ENCODE assay signal across 22 cellular contexts in the genomic region with DNA sequence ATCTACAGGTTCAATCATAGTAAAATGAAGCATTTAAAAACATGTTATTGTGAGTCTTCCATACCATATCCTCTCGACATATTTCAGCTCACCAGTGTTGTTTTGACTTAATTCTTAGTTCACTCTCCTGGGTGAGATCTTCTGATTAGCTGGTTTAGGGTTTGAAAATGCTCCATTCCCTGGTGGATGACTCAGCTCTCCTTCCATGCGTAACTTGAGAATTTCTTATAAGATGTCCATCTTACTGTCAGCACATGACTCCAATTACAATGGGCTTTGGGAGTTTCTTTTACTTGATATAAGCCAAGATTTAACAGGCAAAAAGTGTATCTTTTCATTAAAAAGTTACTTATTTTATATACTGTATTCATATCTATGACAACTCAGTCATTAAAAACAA.
DNase-seq lines count a peak whose midpoint lies in the region; ATAC-seq, FAIRE-seq and TF ChIP-seq lines count a peak whose summit lies in the region.
"Had no signal": no experiment of that assay in that cellular context is flagged by ENCODE, and none has a peak within 500 bp of the region (broad histone marks: within the 10 kb centered on the region; RNA-seq: fewer than 3 reads in every experiment).

No MANE protein-coding gene starts in this region.

- H3K9ac ChIP-seq in fibroblast of lung (ENCODE audit: insufficient read depth, low read length) (no peak overlapping the region), HepG2 (ENCODE audit: insufficient read depth, low read depth, low read length) (no peak overlapping the region)
- H3K9ac ChIP-seq: BLaER1 had no signal

- no peak overlapping the region for H3K4me3 ChIP-seq in fibroblast of lung (replicated peaks in 1 of 4; ENCODE audit: control extremely low read depth in 1 of 4, insufficient read depth in 1 of 4, low read depth in 3 of 4, low read length in 4 of 4)
- H3K4me3 ChIP-seq in HepG2 (replicated peaks in 1 of 3; ENCODE audit: insufficient read depth in 1 of 3, low read depth in 2 of 3, low read length in 3 of 3) = no peak overlapping the region
- H3K4me3 ChIP-seq: BLaER1, SJCRH30 had no signal

- H3K27me3 ChIP-seq in fibroblast of lung (ENCODE audit: control insufficient read depth, insufficient read depth, low read length) = no peaks in the 10 kb centered on the region
- H3K27me3 ChIP-seq in HepG2 (ENCODE audit: control insufficient read depth in 1 of 2, insufficient read depth in 2 of 2, low read length in 2 of 2) = no peaks in the 10 kb centered on the region
- H3K27me3 ChIP-seq: BLaER1, SJCRH30 had no signal

- intact Hi-C loops in HepG2 (cut with micrococcal nuclease; ENCODE audit: unreplicated experiment) = no loop called here

- no peak overlapping the region for H3K27ac ChIP-seq in fibroblast of lung (ENCODE audit: insufficient read depth, low read length)
- no peak overlapping the region for H3K27ac ChIP-seq in HepG2 (ENCODE audit: extremely low read length, insufficient read depth, low read length)
- H3K27ac ChIP-seq: 22Rv1, BLaER1, SJCRH30 had no signal

- no peak for FAIRE-seq in HepG2 (lab: Jason Lieb, UNC)
- FAIRE-seq: GM12891 had no signal

- H3K36me3 ChIP-seq in fibroblast of lung (ENCODE audit: control insufficient read depth, insufficient read depth, low read length) (no peaks in the 10 kb centered on the region), HepG2 (replicated peaks in 1 of 2; ENCODE audit: control insufficient read depth in 1 of 2, insufficient read depth in 2 of 2, low read length in 2 of 2) (no peaks in the 10 kb centered on the region)
- H3K36me3 ChIP-seq: BLaER1, SJCRH30 had no signal

- H3K9me3 ChIP-seq in fibroblast of lung (ENCODE audit: control insufficient read depth, insufficient read depth, low read depth, low read length) (no peaks in the 10 kb centered on the region), HepG2 (ENCODE audit: low read length) (no peaks in the 10 kb centered on the region)
- H3K9me3 ChIP-seq: BLaER1, SJCRH30 had no signal

- POLR2A ChIA-PET in HepG2 (lab: Yijun Ruan, JAX) = no interaction called here

- H3K4me1 ChIP-seq in fibroblast of lung (ENCODE audit: control insufficient read depth, extremely low read depth, insufficient read depth, low read length) (no peaks in the 10 kb centered on the region), HepG2 (ENCODE audit: insufficient read depth, low read length) (no peaks in the 10 kb centered on the region)
- H3K4me1 ChIP-seq: BLaER1, SJCRH30 had no signal

- in situ Hi-C loops in HepG2 (cut with HindIII; ENCODE audit: extremely low pct_ligation_motif_present, low pct_unique_long_range_greater_than_20kb) = no loop called here

- no peak for TF ChIP-seq RAD21 in HepG2 (CRISPR knock-in tag; IDR thresholded peaks at IDR 0.05)

- TF ChIP-seq EP300 in HepG2 (IDR thresholded peaks at IDR 0.05; ENCODE audit: low read depth in 2 of 2, low read length in 2 of 2) (no peak), HepG2 (CRISPR knock-in tag; IDR thresholded peaks at IDR 0.05; ENCODE audit: borderline replicate concordance) (no peak)

- TF ChIP-seq CTCF in fibroblast of lung (conservative IDR thresholded peaks at IDR 0.05 in 1 of 2, IDR thresholded peaks at IDR 0.05 in 1 of 2; ENCODE audit: low read depth in 1 of 2, low read length in 2 of 2) (no peak), HepG2 (CRISPR knock-in tag; IDR thresholded peaks at IDR 0.05) (no peak)

- CTCF ChIA-PET in HepG2 (lab: Yijun Ruan, JAX; ENCODE audit: low intra/inter-chr PET ratio, low total read pairs) = no interaction called here

- H3K4me2 ChIP-seq in fibroblast of lung (ENCODE audit: extremely low read depth, insufficient read depth, low read length) (no peak overlapping the region), HepG2 (ENCODE audit: low read depth, low read length) (no peak overlapping the region)
- H3K4me2 ChIP-seq: BLaER1 had no signal

- ATAC-seq in GM18519 (IDR thresholded peaks at IDR 0.05; ENCODE audit: low FRiP score, unreplicated experiment) (no peak), HepG2 (no peak)
- ATAC-seq: activated CD8-positive, alpha-beta T cell treated with anti-CD3 and anti-CD28 coated beads, Interleukin-2, amount 10 ng/mL, durations not matched to agents 7 days and 5 days had no signal

- DNase-seq in DMS 273 (lab: John Stamatoyannopoulos, UW; ENCODE audit: unreplicated experiment) = peak; percentile 7
- DNase-seq in DMS 273 treated with DMSO at 0.1 percent for 48 hours (lab: John Stamatoyannopoulos, UW) = no peak
- peak; percentile 1 for DNase-seq in RKO (ENCODE audit: low spot score)
- peak; percentile 52 to 56 for DNase-seq in fibroblast of lung (ENCODE audit: low read depth in 2 of 2)
- DNase-seq in renal cortical epithelial cell (ENCODE audit: low read depth) = peak; percentile 25
- DNase-seq in effector CD4-positive, alpha-beta T cell = no peak
- DNase-seq in HepG2 (ENCODE audit: low spot score) = no peak
- DNase-seq: activated B cell treated with CpG ODN at 0.5 μM for 24 hours; activated CD8-positive, alpha-beta T cell treated with anti-CD3 and anti-CD28 coated beads, Interleukin-2, amount 10 ng/mL, durations not matched to agents 7 days and 5 days; activated naive CD4-positive, alpha-beta T cell treated with anti-CD3 and anti-CD28 coated beads, Interleukin-2, amount 50 U/mL, for 16 hours; activated T-cell treated with anti-CD3 and anti-CD28 coated beads, Interleukin-2, amount 50 U/mL, for 48 hours; cortex of kidney; KG1; kidney glomerular epithelial cell; NCI-H2081; stimulated activated CD8-positive, alpha-beta memory T cell treated with anti-CD3 and anti-CD28 coated beads, Interleukin-4, amount 100 ng/mL, for 48 hours; substantia nigra had no signal

- TF ChIP-seq POLR2A in HepG2 (IDR thresholded peaks at IDR 0.05; ENCODE audit: insufficient read depth in 1 of 2, low read depth in 2 of 2, low read length in 2 of 2) = no peak

- BruUV-seq in HepG2 (replicated peaks; lab: Mats Ljungman, UMichigan) = no TSS peak

- H2AFZ ChIP-seq in fibroblast of lung (ENCODE audit: low read length) (no peak overlapping the region), HepG2 (ENCODE audit: low read length) (no peak overlapping the region)

- no peaks in the 10 kb centered on the region for H3K79me2 ChIP-seq in fibroblast of lung (ENCODE audit: control insufficient read depth, insufficient read depth, low read length)
- no peaks in the 10 kb centered on the region for H3K79me2 ChIP-seq in HepG2 (ENCODE audit: insufficient read depth, low read length)

- 49% methylated on average over 2 of the region's 2 CpGs for WGBS in HepG2 (ENCODE audit: low lambda C conversion rate)

- H4K20me1 ChIP-seq in fibroblast of lung (ENCODE audit: control insufficient read depth, extremely low read depth, insufficient read depth, low read length) = no peaks in the 10 kb centered on the region
- no peaks in the 10 kb centered on the region; the same call in 1 of the 2 replicates for H4K20me1 ChIP-seq in HepG2 (ENCODE audit: insufficient read depth, low read length)
- H4K20me1 ChIP-seq: BLaER1 had no signal

TF ChIP-seq in HepG2, 621 proteins besides CTCF, POLR2A, EP300 and RAD21:
- TF ChIP-seq SMARCE1 (IDR thresholded peaks at IDR 0.05; ENCODE audit: borderline replicate concordance) (no peak), ZNF460 (CRISPR knock-in tag; IDR thresholded peaks at IDR 0.05; ENCODE audit: borderline replicate concordance) (no peak), ZC3H13 (CRISPR knock-in tag; IDR thresholded peaks at IDR 0.05) (no peak)

Comparison
In these comparisons a context has a peak if more than half of its experiments do, and no peak if none do; other contexts are left out.
1. DNase-seq: peak in DMS 273 (single experiment), RKO (single experiment), fibroblast of lung (2 of 2) and renal cortical epithelial cell (single experiment); none in DMS 273 treated with DMSO at 0.1 percent for 48 hours (single experiment), effector CD4-positive, alpha-beta T cell (single experiment) and HepG2 (single experiment).